37 cellular contexts compared by ENCODE assay signal in genomic region chr17:44663095-44663494, GRCh38. TPM values are rescaled to one million over a fixed set of nuclear protein-coding genes. Genes with fewer than 3 reads are reported as not detected.
"Had no signal": no experiment of that assay in that cellular context is flagged by ENCODE, and none has a peak within 500 bp of the region (broad histone marks: within the 10 kb centered on the region; RNA-seq: fewer than 3 reads in every experiment).

No MANE protein-coding gene starts in this region.

- H3K9me3 ChIP-seq: MG63 had no signal

- H3K4me3 ChIP-seq: MG63 had no signal

- DNase-seq: MG63, MV-4-11, NCI-H1048, NCI-H1092, NCI-H1092 treated with DMSO at 0.1 percent for 48 hours, NCI-H1105, NCI-H1105 treated with DMSO at 0.1 percent for 48 hours, NCI-H1417, NCI-H1417 treated with DMSO at 0.1 percent for 48 hours, NCI-H1436, NCI-H1436 treated with DMSO at 0.1 percent for 48 hours, NCI-H146, NCI-H1694, NCI-H1694 treated with DMSO at 0.1 percent for 48 hours, NCI-H187, NCI-H187 treated with DMSO at 0.1 percent for 48 hours, NCI-H1930, NCI-H2029, NCI-H2029 treated with DMSO at 0.1 percent for 48 hours, NCI-H2081, NCI-H2081 treated with DMSO at 0.1 percent for 48 hours, NCI-H2107, NCI-H2171, NCI-H2171 treated with DMSO at 0.1 percent for 48 hours, NCI-H2227 treated with DMSO at 0.1 percent for 48 hours, NCI-H226, NCI-H345, NCI-H446, NCI-H446 treated with DMSO at 0.1 percent for 48 hours, NCI-H510A, NCI-H510A treated with DMSO at 0.1 percent for 48 hours, NCI-H524, NCI-H524 treated with DMSO at 0.1 percent for 48 hours, NCI-H526, NCI-H526 treated with DMSO at 0.1 percent for 48 hours had no signal

- H3K36me3 ChIP-seq: MG63 had no signal

RNA-seq across cellular contexts. Expression of gene MEIOC, which starts 6.8 kb away (rescaled TPM):
- total RNA-seq: M059J, MCF 10A had no signal
